Comparison of ENCODE assay signal across 8 cellular contexts in genomic region chr2:49687873-49688272, GRCh38.
A peak's percentile ranks its signal among the peaks of the same experiment; 100 is the strongest.
DNase-seq lines count a peak whose midpoint lies in the region; ATAC-seq and TF ChIP-seq lines count a peak whose summit lies in the region.

No MANE protein-coding gene starts in this region.

- WGBS in adrenal gland, 4 donors, result 67 to 70% (median 68%) methylated on average over 1 of the region's 1 CpG
- no CpG with 5 or more reads among the region's 1 CpG for WGBS in mesenchymal stem cell

- DNase-seq in GM06990 (ENCODE audit: extremely low read depth, insufficient read length) (no peak), Kasumi-1 (lab: John Stamatoyannopoulos, UW) (peak; percentile 31 to 33), adrenal gland (no peak), mesenchymal stem cell (peak; percentile 2), head of caudate nucleus (no peak)
- DNase-seq in central memory CD4-positive, alpha-beta T cell, result no peak

- no peak overlapping the region for H3K4ac ChIP-seq in mesenchymal stem cell (ENCODE audit: low read depth in 1 of 2, low read length in 2 of 2)

- no peak overlapping the region for H2BK15ac ChIP-seq in mesenchymal stem cell (ENCODE audit: low read depth, poor library complexity, severe bottlenecking)

- H2BK120ac ChIP-seq in mesenchymal stem cell (ENCODE audit: low read depth, low read length), result no peak overlapping the region

- no peak overlapping the region for H3K23ac ChIP-seq in mesenchymal stem cell (ENCODE audit: low read length in 2 of 2)

- no peak overlapping the region for H3K14ac ChIP-seq in mesenchymal stem cell (ENCODE audit: low read length in 2 of 2)

- no peaks in the 10 kb centered on the region for H3K27me3 ChIP-seq in GM06990 (replicated peaks; ENCODE audit: control insufficient read depth, insufficient read depth, low read length)
- H3K27me3 ChIP-seq in adrenal gland, result no peaks in the 10 kb centered on the region
- no peaks in the 10 kb centered on the region for H3K27me3 ChIP-seq in mesenchymal stem cell (ENCODE audit: control insufficient read depth in 1 of 2, insufficient read depth in 1 of 2, low read length in 2 of 2)

- H3K36me3 ChIP-seq in GM06990 (ENCODE audit: control insufficient read depth, insufficient read depth, low read length), result no peaks in the 10 kb centered on the region
- H3K36me3 ChIP-seq in adrenal gland (replicated peaks in 1 of 2), result no peaks in the 10 kb centered on the region
- H3K36me3 ChIP-seq in mesenchymal stem cell (ENCODE audit: control insufficient read depth in 1 of 2, insufficient read depth in 2 of 2, low read depth in 1 of 2, low read length in 2 of 2), result no peaks in the 10 kb centered on the region

- no peak overlapping the region for H3K4me2 ChIP-seq in mesenchymal stem cell (ENCODE audit: low read length, poor library complexity, severe bottlenecking)

- H4K8ac ChIP-seq in mesenchymal stem cell (ENCODE audit: low read length), result no peak overlapping the region

- no peak for TF ChIP-seq POLR2A in adrenal gland (IDR thresholded peaks at IDR 0.05)

- intact Hi-C loops in adrenal gland (cut with DNase I), result no loop called here
- intact Hi-C loops in head of caudate nucleus (cut with DNase I), result loop anchor here (5.0 kb wide), 1 partner anchor 459 kb away; no protein-coding TSS in a partner anchor

- no peaks in the 10 kb centered on the region for H3K4me1 ChIP-seq in adrenal gland (replicated peaks in 1 of 2)
- no peaks in the 10 kb centered on the region for H3K4me1 ChIP-seq in mesenchymal stem cell (ENCODE audit: control insufficient read depth, insufficient read depth, low read depth, low read length)

- TF ChIP-seq CTCF in GM06990 (IDR thresholded peaks at IDR 0.05; ENCODE audit: insufficient read depth, low read length, poor library complexity, severe bottlenecking), result peak; percentile 30
- TF ChIP-seq CTCF in adrenal gland (IDR thresholded peaks at IDR 0.05), result peak; percentile 15 to 48 (median 28)

- H2BK5ac ChIP-seq in mesenchymal stem cell (ENCODE audit: low read depth, low read length, poor library complexity, severe bottlenecking), result no peak overlapping the region

- H3K27ac ChIP-seq in adrenal gland (no peak overlapping the region), mesenchymal stem cell (ENCODE audit: low read length, poor library complexity, severe bottlenecking) (no peak overlapping the region)

- H3K79me1 ChIP-seq in mesenchymal stem cell (replicated peaks; ENCODE audit: low read length, poor library complexity, severe bottlenecking), result no peaks in the 10 kb centered on the region

- H4K91ac ChIP-seq in mesenchymal stem cell (ENCODE audit: low read length), result no peak overlapping the region

- H3K4me3 ChIP-seq in GM06990 (replicated peaks; ENCODE audit: low read depth, low read length) (no peak overlapping the region), adrenal gland (no peak overlapping the region), mesenchymal stem cell (ENCODE audit: insufficient read depth in 1 of 2, low read depth in 1 of 2, low read length in 2 of 2) (no peak overlapping the region)

- H3K18ac ChIP-seq in mesenchymal stem cell (ENCODE audit: low read depth in 1 of 2, low read length in 2 of 2), result no peak overlapping the region

- no peaks in the 10 kb centered on the region for H3K9me3 ChIP-seq in adrenal gland (replicated peaks in 1 of 3)
- no peaks in the 10 kb centered on the region for H3K9me3 ChIP-seq in mesenchymal stem cell (ENCODE audit: control insufficient read depth, low read length)

- H3K9ac ChIP-seq in mesenchymal stem cell (ENCODE audit: low read length), result no peak overlapping the region

- H2AK5ac ChIP-seq in mesenchymal stem cell (ENCODE audit: low read length, severe bottlenecking), result no peak overlapping the region

- ATAC-seq in GM18858 (IDR thresholded peaks at IDR 0.05; ENCODE audit: unreplicated experiment) (no peak), HG02571 (IDR thresholded peaks at IDR 0.05; ENCODE audit: unreplicated experiment) (no peak)

- no peak overlapping the region for H2AFZ ChIP-seq in mesenchymal stem cell (ENCODE audit: low read depth, low read length)

- no peak overlapping the region for H2BK12ac ChIP-seq in mesenchymal stem cell (ENCODE audit: low read length in 2 of 2)

Comparison
In these comparisons a context has a peak if more than half of its experiments do, and no peak if none do; other contexts are left out.
1. DNase-seq: peak in Kasumi-1 (2 of 2) and mesenchymal stem cell (single experiment); none in GM06990 (single experiment), adrenal gland (0 of 7), central memory CD4-positive, alpha-beta T cell (single experiment) and head of caudate nucleus (0 of 42).